Comparison of ENCODE assay signal across 17 cellular contexts in genomic region chr5:112660359-112660758, GRCh38.
"Had no signal": no experiment of that assay in that cellular context is flagged by ENCODE, and none has a peak within 500 bp of the region (broad histone marks: within the 10 kb centered on the region; RNA-seq: fewer than 3 reads in every experiment).

No MANE protein-coding gene starts in this region.

- H3K4me3 ChIP-seq: stomach, suprapubic skin, testis, thoracic aorta, thyroid gland, tibial artery, tibial nerve, transverse colon, upper lobe of left lung, upper lobe of right lung, uterus, vagina had no signal

- ATAC-seq: stimulated activated effector memory CD8-positive, alpha-beta T cell treated with anti-CD3 and anti-CD28 coated beads, Interleukin-12 subunit alpha, Interleukin-12 subunit beta, amount 100 ng/mL, for 72 hours; stimulated activated memory B cell treated with anti-CD40 and anti-IgM and Interleukin-4, amounts not matched to agents 10 μg/mL and 1 μg/mL and 100 μg/mL, for 72 hours; stimulated activated naive B cell treated with anti-CD40 and anti-IgM and Interleukin-4, amounts not matched to agents 10 μg/mL and 1 μg/mL and 100 μg/mL, for 72 hours; stimulated activated naive CD8-positive, alpha-beta T cell treated with anti-CD3 and anti-CD28 coated beads, Interleukin-15, amount 100 ng/mL, for 72 hours; stimulated activated naive CD8-positive, alpha-beta T cell treated with anti-CD3 and anti-CD28 coated beads, Interleukin-15, Interleukin-2, amounts not matched to agents 100 U/mL and 50 U/mL, for 24 hours; upper lobe of right lung had no signal

- H3K27ac ChIP-seq: stomach, suprapubic skin, testis, thoracic aorta, thyroid gland, tibial artery, tibial nerve, transverse colon, upper lobe of left lung, upper lobe of right lung, uterus, vagina had no signal

- H3K4me1 ChIP-seq: stomach, suprapubic skin, testis, thyroid gland, tibial artery, tibial nerve, transverse colon, upper lobe of left lung, upper lobe of right lung, uterus, vagina had no signal

- H3K9me3 ChIP-seq: suprapubic skin, testis, thoracic aorta, thyroid gland, tibial artery, upper lobe of left lung, upper lobe of right lung, uterus, vagina had no signal

- H3K36me3 ChIP-seq: stomach, suprapubic skin, thoracic aorta, thyroid gland, tibial artery, tibial nerve, transverse colon, upper lobe of left lung, upper lobe of right lung, uterus, vagina had no signal
